Comparison of ENCODE assay signal across 1 cellular context in genomic region chr12:124742702-124743101, GRCh38.
TF ChIP-seq lines count a peak whose summit lies in the region.

No MANE protein-coding gene starts in this region.

TF ChIP-seq in H1, 55 proteins besides CTCF, POLR2A, EP300 and RAD21 (continued from another document):
- TF ChIP-seq GABPA (IDR thresholded peaks at IDR 0.05; ENCODE audit: borderline replicate concordance, insufficient read depth, low read length) (no peak), TAF7 (optimal IDR thresholded peaks at IDR 0.05; ENCODE audit: borderline replicate concordance, low read depth, low read length) (no peak)
